8 cellular contexts compared by ENCODE assay signal in genomic region chr18:12839057-12839525, GRCh38. TPM values are rescaled to one million over a fixed set of nuclear protein-coding genes. Genes with fewer than 3 reads are reported as not detected.
DNase-seq lines count a peak whose midpoint lies in the region; ATAC-seq, FAIRE-seq and TF ChIP-seq lines count a peak whose summit lies in the region.

No MANE protein-coding gene starts in this region.

- H3K27me3 ChIP-seq in GM23248 (replicated peaks; ENCODE audit: insufficient read depth), result no peaks in the 10 kb centered on the region
- H3K27me3 ChIP-seq in MM.1S (replicated peaks; ENCODE audit: insufficient read depth, low read length), result no peaks in the 10 kb centered on the region
- no peaks in the 10 kb centered on the region for H3K27me3 ChIP-seq in small intestine (ENCODE audit: control insufficient read depth in 2 of 2, insufficient read depth in 2 of 2, low read length in 2 of 2)
- H3K27me3 ChIP-seq in endodermal cell (ENCODE audit: control insufficient read depth, insufficient read depth, low read length, poor library complexity, severe bottlenecking), result no peaks in the 10 kb centered on the region

- H3K36me3 Mint-ChIP-seq in endodermal cell (ENCODE audit: low read depth), result peaks cover 10% of the 10 kb centered on the region

- H3K9me3 Mint-ChIP-seq in endodermal cell, result no peaks in the 10 kb centered on the region

- H3K27ac Mint-ChIP-seq in endodermal cell, result no peak overlapping the region

- H2AFZ ChIP-seq in GM23248 (no peak overlapping the region), MM.1S (ENCODE audit: low read length) (no peak overlapping the region)

- peaks cover 9% of the 10 kb centered on the region for H3K4me1 Mint-ChIP-seq in endodermal cell

- peak overlapping the region; percentile 19 for H3K4me2 ChIP-seq in GM23248 (ENCODE audit: unreplicated experiment)
- H3K4me2 ChIP-seq in MM.1S (ENCODE audit: low read depth, low read length), result peak overlapping the region; percentile 89

- no peak overlapping the region for H3K4me3 Mint-ChIP-seq in endodermal cell

- H3K9me3 ChIP-seq in GM23248 (ENCODE audit: low read depth) (no peaks in the 10 kb centered on the region), MM.1S (replicated peaks; ENCODE audit: insufficient read depth, low read length) (no peaks in the 10 kb centered on the region), small intestine (ENCODE audit: control insufficient read depth, low read depth) (no peaks in the 10 kb centered on the region), endodermal cell (ENCODE audit: control insufficient read depth, low read length) (no peaks in the 10 kb centered on the region)

- peak; percentile 16 for DNase-seq in GM23248
- DNase-seq in MM.1S, result peak; percentile 61
- peak; percentile 31 for DNase-seq in central memory CD4-positive, alpha-beta T cell
- peak; percentile 35 for DNase-seq in small intestine
- no peak for DNase-seq in Ammon's horn (ENCODE audit: low spot score)
- no peak for DNase-seq in endodermal cell
- no peak for DNase-seq in DMS 273 (lab: John Stamatoyannopoulos, UW; ENCODE audit: unreplicated experiment)

- no peaks in the 10 kb centered on the region for H3K9me2 ChIP-seq in GM23248 (ENCODE audit: insufficient read depth)
- no peaks in the 10 kb centered on the region for H3K9me2 ChIP-seq in MM.1S (replicated peaks; ENCODE audit: insufficient read depth, low read length)

- peak overlapping the region; percentile 9 for H3K4me3 ChIP-seq in GM23248
- H3K4me3 ChIP-seq in MM.1S (ENCODE audit: low read length), result peak overlapping the region; percentile 45
- no peak overlapping the region for H3K4me3 ChIP-seq in small intestine (ENCODE audit: low read depth in 1 of 2, low read length in 2 of 2)
- H3K4me3 ChIP-seq in endodermal cell (ENCODE audit: low read length), result no peak overlapping the region

- peaks cover 72% of the 10 kb centered on the region for H3K79me2 ChIP-seq in GM23248 (ENCODE audit: insufficient read depth)
- H3K79me2 ChIP-seq in MM.1S (ENCODE audit: low read length), result peaks cover 66% of the 10 kb centered on the region

- no peaks in the 10 kb centered on the region for H3K36me3 ChIP-seq in GM23248 (ENCODE audit: low read depth)
- no peaks in the 10 kb centered on the region for H3K36me3 ChIP-seq in MM.1S (replicated peaks; ENCODE audit: insufficient read depth, low read length)
- H3K36me3 ChIP-seq in small intestine (ENCODE audit: control insufficient read depth in 2 of 2, insufficient read depth in 2 of 2, low read length in 2 of 2), result no peaks in the 10 kb centered on the region
- H3K36me3 ChIP-seq in endodermal cell (ENCODE audit: control insufficient read depth, insufficient read depth, low read length), result peaks cover 19% of the 10 kb centered on the region

- WGBS in GM23248 (ENCODE audit: low coverage in 1 of 2, low lambda C conversion rate in 2 of 2, missing lambda C conversion rate in 2 of 2), 2 experiments, result 94 to 95% methylated on average over 2 of the region's 2 CpGs
- WGBS in small intestine, 3 donors, result 9 to 38% (median 12%) methylated on average over 2 of the region's 2 CpGs
- 93 to 94% methylated on average over 2 of the region's 2 CpGs for WGBS in endodermal cell (ENCODE audit: insufficient coverage in 1 of 2, insufficient read length in 1 of 2), 2 experiments

- H3F3A ChIP-seq in GM23248 (ENCODE audit: insufficient read depth), result peaks cover 40% of the 10 kb centered on the region
- peaks cover 37% of the 10 kb centered on the region for H3F3A ChIP-seq in MM.1S (ENCODE audit: insufficient read depth, low read length)

- H3K4me1 ChIP-seq in GM23248 (ENCODE audit: insufficient read depth), result peaks cover 38% of the 10 kb centered on the region
- peaks cover 49% of the 10 kb centered on the region for H3K4me1 ChIP-seq in MM.1S (ENCODE audit: low read length)
- H3K4me1 ChIP-seq in small intestine (ENCODE audit: control insufficient read depth in 2 of 2, insufficient read depth in 1 of 2, low read depth in 1 of 2, low read length in 1 of 2), result peaks cover 0 to 7% of the 10 kb centered on the region in 2 donors
- peaks cover 6% of the 10 kb centered on the region for H3K4me1 ChIP-seq in endodermal cell (ENCODE audit: control insufficient read depth, insufficient read depth, low read length)

- H4K20me1 ChIP-seq in GM23248 (ENCODE audit: insufficient read depth), result no peaks in the 10 kb centered on the region
- no peaks in the 10 kb centered on the region for H4K20me1 ChIP-seq in MM.1S (ENCODE audit: insufficient read depth, low read length)

- H3K27ac ChIP-seq in GM23248, result peak overlapping the region; percentile 86
- peak overlapping the region; percentile 99 for H3K27ac ChIP-seq in MM.1S (ENCODE audit: low read length)
- peak overlapping the region; percentile 79 to 90 for H3K27ac ChIP-seq in small intestine (ENCODE audit: low read depth in 1 of 2, low read length in 1 of 2)
- no peak overlapping the region for H3K27ac ChIP-seq in endodermal cell (ENCODE audit: low read depth, low read length)

- H3K27me3 Mint-ChIP-seq in endodermal cell (ENCODE audit: insufficient read depth), result no peaks in the 10 kb centered on the region

- peak; percentile 19 for ATAC-seq in GM18508 (IDR thresholded peaks at IDR 0.05; ENCODE audit: insufficient read depth, unreplicated experiment)

- TF ChIP-seq CTCF in MM.1S (IDR thresholded peaks at IDR 0.05; ENCODE audit: low read length) (no peak), endodermal cell (conservative IDR thresholded peaks at IDR 0.05) (no peak)

- FAIRE-seq in small intestine (lab: Jason Lieb, UNC), result no peak

- H3K9ac ChIP-seq in GM23248, result peak overlapping the region; percentile 24; the same call in 1 of the 2 replicates
- H3K9ac ChIP-seq in MM.1S (ENCODE audit: low read length), result peak overlapping the region; percentile 90
- H3K9ac ChIP-seq in endodermal cell (ENCODE audit: extremely low read depth, low read length, poor library complexity, severe bottlenecking), result no peak overlapping the region

- in situ Hi-C loops in GM23248 (cut with MboI), result no loop called here

RNA-seq across cellular contexts. Expression of gene PTPN2, which starts 44.9 kb away (rescaled TPM):
- 18.4 and 36.9 TPM in 2 replicates for total RNA-seq in GM23248 (2014; rRNA removed; shearing (Covaris generic))
- polyA plus RNA-seq in GM23248 (2016; fragmentation: Nextera tagmentation; extraction: Ambion mirVana) (30.5 and 30.6 TPM in 2 replicates), small intestine (10 to 100 TPM; 25.7 to 32.0 (median 30.3) TPM)
- total RNA-seq in endodermal cell, result 10 to 100 TPM; 47.3 to 48.5 TPM
- 27.7 TPM for polyA plus RNA-seq in endodermal cell (2013, experiment 1 of 2)
- 25.6 TPM for polyA plus RNA-seq in endodermal cell (2013, experiment 2 of 2)

Comparison
In these comparisons a context has a peak if more than half of its experiments do, and no peak if none do; other contexts are left out.
1. DNase-seq: peak in GM23248 (single experiment), MM.1S (single experiment), central memory CD4-positive, alpha-beta T cell (single experiment) and small intestine (single experiment); none in Ammon's horn (single experiment), endodermal cell (single experiment) and DMS 273 (single experiment).
2. H3K4me3 ChIP-seq: peak in GM23248 (single experiment) and MM.1S (single experiment); none in small intestine (0 of 2) and endodermal cell (single experiment).